Comparison of ENCODE assay signal across 15 cellular contexts in the genomic region with DNA sequence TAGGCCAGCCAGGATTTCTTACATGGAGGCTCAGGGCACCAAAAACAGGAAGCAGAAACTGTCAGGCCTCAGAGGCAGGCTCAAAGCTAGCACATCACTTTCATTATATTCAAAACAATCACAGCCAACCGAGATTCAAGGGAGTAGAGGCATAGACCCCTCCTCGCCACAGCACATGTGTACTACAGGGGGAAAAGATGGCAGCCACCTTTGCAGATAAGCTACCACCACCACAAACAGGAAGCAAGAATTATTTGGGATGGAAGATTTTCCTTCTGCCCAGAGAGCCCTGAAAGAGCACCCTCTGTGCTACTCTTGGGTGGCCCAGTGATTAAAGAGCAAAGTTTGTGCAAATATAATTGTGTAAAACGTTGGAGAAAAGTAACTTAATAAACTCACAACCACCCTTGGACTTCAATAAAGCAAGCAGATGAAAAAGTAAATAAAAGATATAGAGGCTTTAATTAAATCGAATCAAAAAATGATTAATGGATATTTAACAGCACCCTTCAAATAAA.
"Had no signal": no experiment of that assay in that cellular context is flagged by ENCODE, and none has a peak within 500 bp of the region (broad histone marks: within the 10 kb centered on the region; RNA-seq: fewer than 3 reads in every experiment).

No MANE protein-coding gene starts in this region.

- H3K9me3 Mint-ChIP-seq: activated CD8-positive, alpha-beta T cell treated with anti-CD3 and anti-CD28 coated beads for 36 hours; activated T-helper 1 cell treated with anti-CD3 and anti-CD28 coated beads, Interleukin-12 subunit alpha, Interleukin-12 subunit beta, Interleukin-2, Interleukin-4 antibody, amounts not matched to agents 30 ng/mL and 10 ng/mL and 1 ng/mL, durations not matched to agents 14 hours and 24 hours and 36 hours; nephron had no signal

- H3K36me3 ChIP-seq: breast epithelium, esophagus muscularis mucosa, WERI-Rb-1 had no signal

- H3K4me3 ChIP-seq: breast epithelium, dorsolateral prefrontal cortex, esophagus muscularis mucosa had no signal

- DNase-seq: activated CD4-positive, alpha-beta T cell treated with anti-CD3 and anti-CD28 coated beads for 4 hours; activated CD8-positive, alpha-beta T cell treated with anti-CD3 and anti-CD28 coated beads for 36 hours; activated naive CD4-positive, alpha-beta T cell; aorta; dorsolateral prefrontal cortex; foreskin fibroblast; immature natural killer cell; stimulated activated CD4-positive, alpha-beta T cell treated with anti-CD3 and anti-CD28 coated beads, Interleukin-2, amount 100 ng/mL, for 24 hours; stimulated activated naive CD4-positive, alpha-beta T cell treated with Interleukin-2 at 50 U/mL for 16 hours; WERI-Rb-1 had no signal

- H3K9me3 ChIP-seq: breast epithelium, esophagus muscularis mucosa had no signal

- H3K4me1 ChIP-seq: breast epithelium had no signal

- ATAC-seq: activated CD8-positive, alpha-beta T cell treated with anti-CD3 and anti-CD28 coated beads for 36 hours; sciatic nerve had no signal

- H3K27ac ChIP-seq: breast epithelium, dorsolateral prefrontal cortex, WERI-Rb-1 had no signal

- H3K36me3 Mint-ChIP-seq: immature natural killer cell had no signal

- H3K4me3 Mint-ChIP-seq: activated CD8-positive, alpha-beta T cell treated with anti-CD3 and anti-CD28 coated beads for 36 hours; activated T-helper 1 cell treated with anti-CD3 and anti-CD28 coated beads, Interleukin-12 subunit alpha, Interleukin-12 subunit beta, Interleukin-2, Interleukin-4 antibody, amounts not matched to agents 30 ng/mL and 10 ng/mL and 1 ng/mL, durations not matched to agents 14 hours and 24 hours and 36 hours; immature natural killer cell; nephron had no signal

- H3K4me1 Mint-ChIP-seq: immature natural killer cell had no signal

- H3K27ac Mint-ChIP-seq: activated CD8-positive, alpha-beta T cell treated with anti-CD3 and anti-CD28 coated beads for 36 hours; activated T-helper 1 cell treated with anti-CD3 and anti-CD28 coated beads, Interleukin-12 subunit alpha, Interleukin-12 subunit beta, Interleukin-2, Interleukin-4 antibody, amounts not matched to agents 30 ng/mL and 10 ng/mL and 1 ng/mL, durations not matched to agents 14 hours and 24 hours and 36 hours; immature natural killer cell; nephron had no signal
